Comparison of ENCODE assay signal across 8 cellular contexts in genomic region chr11:114399490-114399889, GRCh38. TPM values are rescaled to one million over a fixed set of nuclear protein-coding genes. Genes with fewer than 3 reads are reported as not detected.
DNase-seq lines count a peak whose midpoint lies in the region; ATAC-seq and TF ChIP-seq lines count a peak whose summit lies in the region.

No MANE protein-coding gene starts in this region.

- no peaks in the 10 kb centered on the region for H3K9me3 Mint-ChIP-seq in T-helper 2 cell treated with Interferon-gamma antibody and Interleukin-4, amounts not matched to agents 5 μg/mL and 100 μg/mL, for 36 hours

- no peak for DNase-seq in T-helper 2 cell treated with Interferon-gamma antibody and Interleukin-4, amounts not matched to agents 5 μg/mL and 100 μg/mL, for 36 hours (ENCODE audit: low spot score)
- DNase-seq in T-helper 2 cell (no peak), ascending aorta (ENCODE audit: low spot score in 2 of 2) (no peak), left kidney (ENCODE audit: low read depth, low spot score) (peak; percentile 54), inferior parietal cortex (ENCODE audit: extremely low spot score) (no peak), mesenteric fat pad (ENCODE audit: low spot score) (no peak)

- H3K4me1 Mint-ChIP-seq in T-helper 2 cell treated with Interferon-gamma antibody and Interleukin-4, amounts not matched to agents 5 μg/mL and 100 μg/mL, for 36 hours (ENCODE audit: low read depth): peaks cover 24% of the 10 kb centered on the region

- no peak for ATAC-seq in HG02571 (IDR thresholded peaks at IDR 0.05; ENCODE audit: unreplicated experiment)

- H3K4me3 Mint-ChIP-seq in T-helper 2 cell treated with Interferon-gamma antibody and Interleukin-4, amounts not matched to agents 5 μg/mL and 100 μg/mL, for 36 hours: peak overlapping the region; percentile 90

- H3K36me3 ChIP-seq in ascending aorta: no peaks in the 10 kb centered on the region
- peaks cover 5% of the 10 kb centered on the region for H3K36me3 ChIP-seq in thymus (ENCODE audit: control insufficient read depth, insufficient read depth)

- no peaks in the 10 kb centered on the region for H3K27me3 Mint-ChIP-seq in T-helper 2 cell treated with Interferon-gamma antibody and Interleukin-4, amounts not matched to agents 5 μg/mL and 100 μg/mL, for 36 hours (ENCODE audit: low read depth)

- no peak for TF ChIP-seq CTCF in ascending aorta (IDR thresholded peaks at IDR 0.05)

- H3K27ac ChIP-seq in ascending aorta (peak overlapping the region; percentile 96 to 98), thymus (ENCODE audit: low read depth) (peak overlapping the region; percentile 100)

- intact Hi-C loops in ascending aorta (cut with DNase I): loop anchor here (5.0 kb wide), 1 partner anchor 57 kb away; no protein-coding TSS in a partner anchor

- peaks cover 0 to 29% of the 10 kb centered on the region in 2 donors for H3K4me1 ChIP-seq in ascending aorta
- peaks cover 9% of the 10 kb centered on the region for H3K4me1 ChIP-seq in thymus (ENCODE audit: control insufficient read depth, insufficient read depth, low read length)

- H3K4me3 ChIP-seq in ascending aorta (peak overlapping the region; percentile 59 to 81), thymus (ENCODE audit: low read length) (peak overlapping the region; percentile 98)

- H3K27ac Mint-ChIP-seq in T-helper 2 cell treated with Interferon-gamma antibody and Interleukin-4, amounts not matched to agents 5 μg/mL and 100 μg/mL, for 36 hours: peak overlapping the region; percentile 97

- H3K36me3 Mint-ChIP-seq in T-helper 2 cell treated with Interferon-gamma antibody and Interleukin-4, amounts not matched to agents 5 μg/mL and 100 μg/mL, for 36 hours (ENCODE audit: low read depth): peaks cover 17% of the 10 kb centered on the region

- H3K27me3 ChIP-seq in ascending aorta (no peaks in the 10 kb centered on the region), thymus (ENCODE audit: control insufficient read depth, insufficient read depth) (no peaks in the 10 kb centered on the region)

- H3K9me3 ChIP-seq in ascending aorta (no peaks in the 10 kb centered on the region), thymus (ENCODE audit: control insufficient read depth) (no peaks in the 10 kb centered on the region)

- 24% methylated on average over 7 of the region's 7 CpGs for WGBS in thymus

RNA-seq across cellular contexts. Expression of gene C11orf71, which starts 0.8 kb away (rescaled TPM):
- total RNA-seq in ascending aorta (0.43 TPM), mesenteric fat pad (6.6 TPM)
- 22.9 TPM for polyA plus RNA-seq in thymus

RNA-seq across cellular contexts. Expression of gene RBM7, which starts 1.0 kb away (rescaled TPM):
- total RNA-seq in ascending aorta: 3.2 TPM
- 22.7 TPM for polyA plus RNA-seq in thymus
- total RNA-seq in mesenteric fat pad: 29.5 TPM

RNA-seq across cellular contexts. Expression of gene REXO2, which starts 39.8 kb away (rescaled TPM):
- total RNA-seq in ascending aorta: 134 TPM
- polyA plus RNA-seq in thymus: 74.7 TPM
- total RNA-seq in mesenteric fat pad: 85.9 TPM
